13 cellular contexts compared by ENCODE assay signal in genomic region chr9:93256878-93257807, GRCh38.
DNase-seq lines count a peak whose midpoint lies in the region; ATAC-seq and TF ChIP-seq lines count a peak whose summit lies in the region.
"Had no signal": no experiment of that assay in that cellular context is flagged by ENCODE, and none has a peak within 500 bp of the region (broad histone marks: within the 10 kb centered on the region; RNA-seq: fewer than 3 reads in every experiment).

No MANE protein-coding gene starts in this region.

- H3K18ac ChIP-seq in mesenchymal stem cell (ENCODE audit: low read depth in 1 of 2, low read length in 2 of 2) = no peak overlapping the region

- CTCF ChIA-PET in activated naive CD4-positive, alpha-beta T cell treated with anti-CD3 and anti-CD28 coated beads for 36 hours (lab: Charles Lee) = no interaction called here

- H2AK5ac ChIP-seq in mesenchymal stem cell (ENCODE audit: low read length, severe bottlenecking) = no peak overlapping the region

- H3K27ac ChIP-seq in mesenchymal stem cell (ENCODE audit: low read length, poor library complexity, severe bottlenecking) (no peak overlapping the region), tibial artery (no peak overlapping the region)
- H3K27ac ChIP-seq: right atrium auricular region had no signal

- H2BK15ac ChIP-seq in mesenchymal stem cell (ENCODE audit: low read depth, poor library complexity, severe bottlenecking) = no peak overlapping the region

- H3K4me2 ChIP-seq in mesenchymal stem cell (ENCODE audit: low read length, poor library complexity, severe bottlenecking) = no peak overlapping the region

- H3K36me3 ChIP-seq in mesenchymal stem cell (ENCODE audit: control insufficient read depth in 1 of 2, insufficient read depth in 2 of 2, low read depth in 1 of 2, low read length in 2 of 2) = peaks cover 0 to 2% of the 10 kb centered on the region in 2 experiments
- no peaks in the 10 kb centered on the region for H3K36me3 ChIP-seq in tibial artery

- H3K4me3 Mint-ChIP-seq in activated naive CD4-positive, alpha-beta T cell treated with anti-CD3 and anti-CD28 coated beads for 36 hours = no peak overlapping the region
- H3K4me3 Mint-ChIP-seq: nephron, T-helper 17 cell had no signal

- H3K79me1 ChIP-seq in mesenchymal stem cell (replicated peaks; ENCODE audit: low read length, poor library complexity, severe bottlenecking) = no peaks in the 10 kb centered on the region

- no peak overlapping the region for H3K23ac ChIP-seq in mesenchymal stem cell (ENCODE audit: low read length in 2 of 2)

- H3K9ac ChIP-seq in mesenchymal stem cell (ENCODE audit: low read length) = no peak overlapping the region

- no peak for ATAC-seq in GM21737 (IDR thresholded peaks at IDR 0.05; ENCODE audit: unreplicated experiment)
- ATAC-seq: T-helper 17 cell had no signal

- intact Hi-C loops in activated naive CD4-positive, alpha-beta T cell treated with anti-CD3 and anti-CD28 coated beads for 36 hours (cut with micrococcal nuclease) = no loop called here
- intact Hi-C loops in tibial artery (cut with DNase I; ENCODE audit: low total_unique reads) = no loop called here
- intact Hi-C loops in posterior vena cava (cut with DNase I) = no loop called here

- no peak overlapping the region for H2BK120ac ChIP-seq in mesenchymal stem cell (ENCODE audit: low read depth, low read length)

- H3K4me1 Mint-ChIP-seq in activated naive CD4-positive, alpha-beta T cell treated with anti-CD3 and anti-CD28 coated beads for 36 hours (ENCODE audit: low read depth) = no peaks in the 10 kb centered on the region
- H3K4me1 Mint-ChIP-seq: nephron, T-helper 17 cell had no signal

- H3K36me3 Mint-ChIP-seq in activated naive CD4-positive, alpha-beta T cell treated with anti-CD3 and anti-CD28 coated beads for 36 hours (ENCODE audit: low read depth) = no peaks in the 10 kb centered on the region

- H3K27me3 ChIP-seq in mesenchymal stem cell (ENCODE audit: control insufficient read depth in 1 of 2, insufficient read depth in 1 of 2, low read length in 2 of 2) = peaks cover 5 to 10% of the 10 kb centered on the region in 2 experiments
- no peaks in the 10 kb centered on the region for H3K27me3 ChIP-seq in tibial artery
- H3K27me3 ChIP-seq: right atrium auricular region had no signal

- no peaks in the 10 kb centered on the region for H3K27me3 Mint-ChIP-seq in activated naive CD4-positive, alpha-beta T cell treated with anti-CD3 and anti-CD28 coated beads for 36 hours (ENCODE audit: low read depth)

- H4K91ac ChIP-seq in mesenchymal stem cell (ENCODE audit: low read length) = no peak overlapping the region

- peak overlapping the region in 1 of 2 experiments; percentile 36 for H3K14ac ChIP-seq in mesenchymal stem cell (ENCODE audit: low read length in 2 of 2)

- H3K4me1 ChIP-seq in mesenchymal stem cell (ENCODE audit: control insufficient read depth, insufficient read depth, low read depth, low read length) = no peaks in the 10 kb centered on the region
- no peaks in the 10 kb centered on the region for H3K4me1 ChIP-seq in tibial artery

- no peaks in the 10 kb centered on the region for H3K9me3 Mint-ChIP-seq in activated naive CD4-positive, alpha-beta T cell treated with anti-CD3 and anti-CD28 coated beads for 36 hours
- H3K9me3 Mint-ChIP-seq: nephron had no signal

- peak overlapping the region; percentile 14 for H4K8ac ChIP-seq in mesenchymal stem cell (ENCODE audit: low read length)

- H3K4ac ChIP-seq in mesenchymal stem cell (ENCODE audit: low read depth in 1 of 2, low read length in 2 of 2) = no peak overlapping the region

- no peak overlapping the region for H2BK12ac ChIP-seq in mesenchymal stem cell (ENCODE audit: low read length in 2 of 2)

- peak; percentile 1 for DNase-seq in activated naive CD4-positive, alpha-beta T cell treated with anti-CD3 and anti-CD28 coated beads for 36 hours
- DNase-seq in activated naive CD4-positive, alpha-beta T cell (lab: John Stamatoyannopoulos, UW) = no peak
- DNase-seq in activated CD8-positive, alpha-beta memory T cell treated with anti-CD3 and anti-CD28 coated beads, Interleukin-2, amount 50 U/mL, for 48 hours = peak; percentile 41
- DNase-seq in mesenchymal stem cell (no peak), tibial artery (peak; percentile 9 to 61), posterior vena cava (ENCODE audit: low spot score) (no peak), cortex of kidney (lab: John Stamatoyannopoulos, UW) (no peak)
- DNase-seq: Karpas-422, NCI-H1417 had no signal

- no peak overlapping the region for H3K27ac Mint-ChIP-seq in activated naive CD4-positive, alpha-beta T cell treated with anti-CD3 and anti-CD28 coated beads for 36 hours
- H3K27ac Mint-ChIP-seq: nephron, T-helper 17 cell had no signal

- TF ChIP-seq CTCF in tibial artery (IDR thresholded peaks at IDR 0.05) = no peak

- no peak overlapping the region for H2AFZ ChIP-seq in mesenchymal stem cell (ENCODE audit: low read depth, low read length)

- H3K4me3 ChIP-seq in mesenchymal stem cell (ENCODE audit: insufficient read depth in 1 of 2, low read depth in 1 of 2, low read length in 2 of 2) (no peak overlapping the region), tibial artery (no peak overlapping the region)
- H3K4me3 ChIP-seq: right atrium auricular region had no signal

- H3K9me3 ChIP-seq in mesenchymal stem cell (ENCODE audit: control insufficient read depth, low read length) (no peaks in the 10 kb centered on the region), tibial artery (no peaks in the 10 kb centered on the region)
- H3K9me3 ChIP-seq: right atrium auricular region had no signal

- H2BK5ac ChIP-seq in mesenchymal stem cell (ENCODE audit: low read depth, low read length, poor library complexity, severe bottlenecking) = no peak overlapping the region

- WGBS in mesenchymal stem cell = 80% methylated on average over 20 of the region's 22 CpGs

Comparison
In these comparisons a context has a peak if more than half of its experiments do, and no peak if none do; other contexts are left out.
1. DNase-seq: peak in activated naive CD4-positive, alpha-beta T cell treated with anti-CD3 and anti-CD28 coated beads for 36 hours (single experiment), activated CD8-positive, alpha-beta memory T cell treated with anti-CD3 and anti-CD28 coated beads, Interleukin-2, amount 50 U/mL, for 48 hours (single experiment) and tibial artery (2 of 2); none in activated naive CD4-positive, alpha-beta T cell (0 of 4), mesenchymal stem cell (single experiment), posterior vena cava (single experiment) and cortex of kidney (single experiment).